In the genomic region with DNA sequence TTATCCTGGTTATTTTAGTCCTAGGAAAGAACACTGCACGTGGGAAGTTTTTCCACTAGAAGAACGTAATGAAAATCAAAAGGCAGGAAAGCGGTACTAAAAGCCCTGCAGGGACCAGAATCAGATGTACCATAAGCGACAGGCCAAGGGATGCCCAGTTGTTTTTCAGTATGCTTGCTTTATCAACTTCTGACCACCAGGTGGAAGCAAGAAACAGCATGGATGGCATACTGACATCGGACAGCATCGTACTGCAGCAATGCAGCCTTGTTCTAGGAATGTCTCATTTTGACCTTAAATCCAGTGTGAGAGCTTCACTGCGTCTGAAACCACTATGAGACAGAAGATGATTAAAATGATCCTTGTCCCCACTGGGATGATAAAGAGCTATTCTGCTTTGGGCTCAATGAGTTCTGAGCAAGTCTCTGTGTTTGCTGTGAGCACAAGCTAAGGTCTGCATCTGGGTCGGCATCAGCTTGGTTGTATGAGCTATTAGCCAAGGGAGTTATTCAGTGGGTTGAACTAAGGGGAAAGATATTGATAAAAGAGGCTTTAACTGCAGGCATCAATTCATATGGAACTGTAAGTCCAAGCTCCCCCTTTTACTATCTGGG, we compare ENCODE assay signal across 8 cellular contexts. TPM values are rescaled to one million over a fixed set of nuclear protein-coding genes. Genes with fewer than 3 reads are reported as not detected.
A peak's percentile ranks its signal among the peaks of the same experiment; 100 is the strongest.
DNase-seq lines count a peak whose midpoint lies in the region; ATAC-seq lines count a peak whose summit lies in the region.

No MANE protein-coding gene starts in this region.

- H3K9me3 ChIP-seq in T-helper 17 cell (ENCODE audit: control insufficient read depth, low read length, poor library complexity, severe bottlenecking) = no peaks in the 10 kb centered on the region

- DNase-seq in NCI-H2107 treated with DMSO at 0.1 percent for 48 hours (lab: John Stamatoyannopoulos, UW; ENCODE audit: unreplicated experiment) (peak; percentile 43), NCI-H2107 (lab: John Stamatoyannopoulos, UW) (no peak), HCEC 1CT (peak; percentile 74), NCI-H1694 treated with DMSO at 0.1 percent for 48 hours (lab: John Stamatoyannopoulos, UW) (peak; percentile 87), T-helper 17 cell (peak in 1 of 3 donors; percentile 20), kidney glomerular epithelial cell (lab: John Stamatoyannopoulos, UW) (peak; percentile 74)
- peak; percentile 37 for DNase-seq in central memory CD4-positive, alpha-beta T cell
- peak; percentile 1 to 10 (median 5) for DNase-seq in stimulated activated CD4-positive, alpha-beta T cell treated with anti-CD3 and anti-CD28 coated beads, TNF-alpha, amount 100 ng/mL, for 48 hours (ENCODE audit: low read depth in 3 of 3)

- no peak overlapping the region for H3K27ac Mint-ChIP-seq in T-helper 17 cell

- H3K4me1 Mint-ChIP-seq in T-helper 17 cell = peaks cover 16% of the 10 kb centered on the region

- peak; percentile 70 for ATAC-seq in T-helper 17 cell

- peaks cover 52% of the 10 kb centered on the region for H3K27me3 Mint-ChIP-seq in T-helper 17 cell

- H3K36me3 Mint-ChIP-seq in T-helper 17 cell (ENCODE audit: low read depth) = peaks cover 3% of the 10 kb centered on the region

- H3K4me3 Mint-ChIP-seq in T-helper 17 cell = peak overlapping the region; percentile 64

RNA-seq across cellular contexts. Expression of gene CDK15, which starts 54.3 kb away (rescaled TPM):
- total RNA-seq in T-helper 17 cell = not detected
